In the genomic region with DNA sequence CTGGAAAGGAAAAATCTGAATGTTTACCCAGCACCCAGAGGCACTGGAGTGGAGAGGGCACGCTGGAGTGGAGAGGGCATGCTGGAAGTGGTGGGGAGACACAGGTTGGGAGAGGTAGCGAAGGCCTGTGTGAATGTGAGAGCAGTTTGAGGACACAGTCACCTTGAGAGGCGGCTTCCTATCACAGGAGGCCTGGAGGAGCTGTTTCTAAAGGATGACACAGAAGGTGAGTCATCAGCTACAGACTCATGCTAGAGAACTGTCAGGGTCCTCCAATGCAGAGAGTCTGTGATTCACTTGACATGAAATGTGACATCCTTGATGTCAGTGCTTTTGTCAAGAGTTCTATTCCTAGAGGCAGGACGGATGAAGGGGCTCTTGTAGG, we compare ENCODE assay signal across 9 cellular contexts. TPM values are rescaled to one million over a fixed set of nuclear protein-coding genes. Genes with fewer than 3 reads are reported as not detected.
DNase-seq lines count a peak whose midpoint lies in the region; ATAC-seq lines count a peak whose summit lies in the region.
"Had no signal": no experiment of that assay in that cellular context is flagged by ENCODE, and none has a peak within 500 bp of the region (broad histone marks: within the 10 kb centered on the region; RNA-seq: fewer than 3 reads in every experiment).

No MANE protein-coding gene starts in this region.

- H3K36me3 Mint-ChIP-seq in activated CD4-positive, alpha-beta memory T cell treated with anti-CD3 and anti-CD28 coated beads, Interleukin-2, amount 10 ng/mL, durations not matched to agents 7 days and 5 days (ENCODE audit: low read depth) = no peaks in the 10 kb centered on the region
- peaks cover 15% of the 10 kb centered on the region for H3K36me3 Mint-ChIP-seq in stimulated activated effector memory CD8-positive, alpha-beta T cell treated with anti-CD3 and anti-CD28 coated beads, Interleukin-12 subunit alpha, Interleukin-12 subunit beta, amount 100 ng/mL, for 72 hours

- POLR2A ChIA-PET in activated CD4-positive, alpha-beta memory T cell treated with anti-CD3 and anti-CD28 coated beads, Interleukin-2, amount 10 ng/mL, durations not matched to agents 7 days and 5 days (lab: Charles Lee) = interaction anchor here (2.9 to 3.2 kb wide), 2 partner anchors 18 to 25 kb away, joined by 9 to 13 read pairs; partner anchors contain the start of genes PSKH1 and PSMB10

- intact Hi-C loops in Right ventricle myocardium superior (cut with DNase I) = no loop called here

- ATAC-seq in Right ventricle myocardium superior (ENCODE audit: poor library complexity) (peak; percentile 38), HG03025 (IDR thresholded peaks at IDR 0.05; ENCODE audit: low FRiP score, unreplicated experiment) (no peak), GM18909 (IDR thresholded peaks at IDR 0.05; ENCODE audit: poor library complexity, unreplicated experiment) (no peak)
- ATAC-seq in stimulated activated effector memory CD8-positive, alpha-beta T cell treated with anti-CD3 and anti-CD28 coated beads, Interleukin-12 subunit alpha, Interleukin-12 subunit beta, amount 100 ng/mL, for 72 hours = peak; percentile 100

- H3K27ac Mint-ChIP-seq in activated CD4-positive, alpha-beta memory T cell treated with anti-CD3 and anti-CD28 coated beads, Interleukin-2, amount 10 ng/mL, durations not matched to agents 7 days and 5 days = peak overlapping the region; percentile 61
- H3K27ac Mint-ChIP-seq in stimulated activated effector memory CD8-positive, alpha-beta T cell treated with anti-CD3 and anti-CD28 coated beads, Interleukin-12 subunit alpha, Interleukin-12 subunit beta, amount 100 ng/mL, for 72 hours = peak overlapping the region; percentile 95
- H3K27ac Mint-ChIP-seq: CD4-positive, alpha-beta T cell had no signal

- H3K4me3 Mint-ChIP-seq in activated CD4-positive, alpha-beta memory T cell treated with anti-CD3 and anti-CD28 coated beads, Interleukin-2, amount 10 ng/mL, durations not matched to agents 7 days and 5 days = no peak overlapping the region
- H3K4me3 Mint-ChIP-seq in stimulated activated effector memory CD8-positive, alpha-beta T cell treated with anti-CD3 and anti-CD28 coated beads, Interleukin-12 subunit alpha, Interleukin-12 subunit beta, amount 100 ng/mL, for 72 hours = no peak overlapping the region
- H3K4me3 Mint-ChIP-seq: CD4-positive, alpha-beta T cell had no signal

- no peaks in the 10 kb centered on the region for H3K9me3 Mint-ChIP-seq in activated CD4-positive, alpha-beta memory T cell treated with anti-CD3 and anti-CD28 coated beads, Interleukin-2, amount 10 ng/mL, durations not matched to agents 7 days and 5 days
- H3K9me3 Mint-ChIP-seq in stimulated activated effector memory CD8-positive, alpha-beta T cell treated with anti-CD3 and anti-CD28 coated beads, Interleukin-12 subunit alpha, Interleukin-12 subunit beta, amount 100 ng/mL, for 72 hours = no peaks in the 10 kb centered on the region
- H3K9me3 Mint-ChIP-seq: CD4-positive, alpha-beta T cell had no signal

- H3K27me3 Mint-ChIP-seq in activated CD4-positive, alpha-beta memory T cell treated with anti-CD3 and anti-CD28 coated beads, Interleukin-2, amount 10 ng/mL, durations not matched to agents 7 days and 5 days = no peaks in the 10 kb centered on the region
- H3K27me3 Mint-ChIP-seq: CD4-positive, alpha-beta T cell had no signal

- H3K4me1 Mint-ChIP-seq in activated CD4-positive, alpha-beta memory T cell treated with anti-CD3 and anti-CD28 coated beads, Interleukin-2, amount 10 ng/mL, durations not matched to agents 7 days and 5 days = peaks cover 26% of the 10 kb centered on the region
- H3K4me1 Mint-ChIP-seq in stimulated activated effector memory CD8-positive, alpha-beta T cell treated with anti-CD3 and anti-CD28 coated beads, Interleukin-12 subunit alpha, Interleukin-12 subunit beta, amount 100 ng/mL, for 72 hours = peaks cover 44% of the 10 kb centered on the region

- DNase-seq in NK-92 treated with Interleukin-12 subunit alpha and Interleukin-12 subunit beta, amount 100 ng/mL, for 24 hours (lab: John Stamatoyannopoulos, UW) = peak; percentile 34
- DNase-seq in NK-92 (lab: John Stamatoyannopoulos, UW; ENCODE audit: unreplicated experiment) (no peak), Right ventricle myocardium superior (no peak), NCI-H1436 (lab: John Stamatoyannopoulos, UW) (no peak)
- DNase-seq in activated CD4-positive, alpha-beta memory T cell treated with anti-CD3 and anti-CD28 coated beads, Interleukin-2, amount 10 ng/mL, durations not matched to agents 7 days and 5 days = peak; percentile 47
- no peak for DNase-seq in stimulated activated effector memory CD8-positive, alpha-beta T cell treated with anti-CD3 and anti-CD28 coated beads, Interleukin-12 subunit alpha, Interleukin-12 subunit beta, amount 100 ng/mL, for 72 hours (ENCODE audit: low spot score in 2 of 2)

- CTCF ChIA-PET in activated CD4-positive, alpha-beta memory T cell treated with anti-CD3 and anti-CD28 coated beads, Interleukin-2, amount 10 ng/mL, durations not matched to agents 7 days and 5 days (lab: Charles Lee) = interaction anchor here (1.0 to 3.2 kb wide), 4 partner anchors 11 to 102 kb away, joined by 3 to 23 read pairs (median 5); no protein-coding TSS in a partner anchor

RNA-seq across cellular contexts. Expression of gene CTRL, which starts 13.8 kb away (rescaled TPM):
- 1 to 10 TPM; 4.5 to 5.0 TPM for total RNA-seq in activated CD4-positive, alpha-beta memory T cell treated with anti-CD3 and anti-CD28 coated beads, Interleukin-2, amount 10 ng/mL, durations not matched to agents 7 days and 5 days
- total RNA-seq in Right ventricle myocardium superior = 0.78 TPM

RNA-seq across cellular contexts. Expression of gene PSMB10, which starts 18.8 kb away (rescaled TPM):
- 100 to 1,000 TPM; 236 to 241 TPM for total RNA-seq in activated CD4-positive, alpha-beta memory T cell treated with anti-CD3 and anti-CD28 coated beads, Interleukin-2, amount 10 ng/mL, durations not matched to agents 7 days and 5 days
- total RNA-seq in Right ventricle myocardium superior = 59.0 TPM

RNA-seq across cellular contexts. Expression of gene PSKH1, which starts 24.8 kb away (rescaled TPM):
- 10 to 100 TPM; 19.0 TPM for total RNA-seq in activated CD4-positive, alpha-beta memory T cell treated with anti-CD3 and anti-CD28 coated beads, Interleukin-2, amount 10 ng/mL, durations not matched to agents 7 days and 5 days
- total RNA-seq in Right ventricle myocardium superior = 16.6 TPM

RNA-seq across cellular contexts. Expression of gene LCAT, which starts 26.1 kb away (rescaled TPM):
- 10 to 100 TPM; 10.7 to 14.8 TPM for total RNA-seq in activated CD4-positive, alpha-beta memory T cell treated with anti-CD3 and anti-CD28 coated beads, Interleukin-2, amount 10 ng/mL, durations not matched to agents 7 days and 5 days
- total RNA-seq in Right ventricle myocardium superior = 21.4 TPM

RNA-seq across cellular contexts. Expression of gene NRN1L, which starts 33.2 kb away (rescaled TPM):
- total RNA-seq in activated CD4-positive, alpha-beta memory T cell treated with anti-CD3 and anti-CD28 coated beads, Interleukin-2, amount 10 ng/mL, durations not matched to agents 7 days and 5 days = 1 to 10 TPM in 1 of 2 experiments, under 1 TPM in 1; 0.76 to 1.3 TPM
- not detected for total RNA-seq in Right ventricle myocardium superior

Comparison
In these comparisons a context has a peak if more than half of its experiments do, and no peak if none do; other contexts are left out.
1. DNase-seq: peak in NK-92 treated with Interleukin-12 subunit alpha and Interleukin-12 subunit beta, amount 100 ng/mL, for 24 hours (single experiment) and activated CD4-positive, alpha-beta memory T cell treated with anti-CD3 and anti-CD28 coated beads, Interleukin-2, amount 10 ng/mL, durations not matched to agents 7 days and 5 days (single experiment); none in NK-92 (single experiment), Right ventricle myocardium superior (single experiment), stimulated activated effector memory CD8-positive, alpha-beta T cell treated with anti-CD3 and anti-CD28 coated beads, Interleukin-12 subunit alpha, Interleukin-12 subunit beta, amount 100 ng/mL, for 72 hours (0 of 2) and NCI-H1436 (single experiment).
2. ATAC-seq: peak in Right ventricle myocardium superior (single experiment) and stimulated activated effector memory CD8-positive, alpha-beta T cell treated with anti-CD3 and anti-CD28 coated beads, Interleukin-12 subunit alpha, Interleukin-12 subunit beta, amount 100 ng/mL, for 72 hours (single experiment); none in HG03025 (single experiment) and GM18909 (single experiment).